33 cellular contexts compared by ENCODE assay signal in genomic region chr7:75830978-75831377, GRCh38. TPM values are rescaled to one million over a fixed set of nuclear protein-coding genes. Genes with fewer than 3 reads are reported as not detected.
"Had no signal": no experiment of that assay in that cellular context is flagged by ENCODE, and none has a peak within 500 bp of the region (broad histone marks: within the 10 kb centered on the region; RNA-seq: fewer than 3 reads in every experiment).

No MANE protein-coding gene starts in this region.

- H3K79me2 ChIP-seq: parathyroid adenoma had no signal

- H3K4me2 ChIP-seq: neural progenitor cell had no signal

- H3K36me3 Mint-ChIP-seq: naive thymus-derived CD4-positive, alpha-beta T cell; natural killer cell; neural progenitor cell; stimulated activated effector memory CD8-positive, alpha-beta T cell treated with anti-CD3 and anti-CD28 coated beads, Interleukin-12 subunit alpha, Interleukin-12 subunit beta, amount 100 ng/mL, for 72 hours; type B pancreatic cell had no signal

- H3K9ac ChIP-seq: neural progenitor cell, parathyroid adenoma had no signal

- H3K9me3 Mint-ChIP-seq: naive thymus-derived CD4-positive, alpha-beta T cell; natural killer cell; nephron; neural progenitor cell; stimulated activated effector memory CD8-positive, alpha-beta T cell treated with anti-CD3 and anti-CD28 coated beads, Interleukin-12 subunit alpha, Interleukin-12 subunit beta, amount 100 ng/mL, for 72 hours; stimulated activated naive CD8-positive, alpha-beta T cell treated with anti-CD3 and anti-CD28 coated beads, Interleukin-15, amount 100 ng/mL, for 72 hours; type B pancreatic cell had no signal

- H3K4me3 ChIP-seq: neural progenitor cell, ovary, psoas muscle, skin epidermis, suprapubic skin, testis, tibial artery, transverse colon, upper lobe of right lung, uterus had no signal

- H3K27ac Mint-ChIP-seq: naive thymus-derived CD4-positive, alpha-beta T cell; natural killer cell; nephron; neural progenitor cell; progenitor cell of endocrine pancreas; stimulated activated effector memory CD8-positive, alpha-beta T cell treated with anti-CD3 and anti-CD28 coated beads, Interleukin-12 subunit alpha, Interleukin-12 subunit beta, amount 100 ng/mL, for 72 hours; stimulated activated naive CD8-positive, alpha-beta T cell treated with anti-CD3 and anti-CD28 coated beads, Interleukin-15, amount 100 ng/mL, for 72 hours; type B pancreatic cell had no signal

- DNase-seq: naive thymus-derived CD4-positive, alpha-beta T cell; natural killer cell; occipital lobe; ovary; posterior cingulate gyrus; psoas muscle; right cardiac atrium; stimulated activated CD4-positive, alpha-beta T cell treated with anti-CD3 and anti-CD28 coated beads, Interleukin-15, amount 100 ng/mL, for 24 hours; stimulated activated CD4-positive, alpha-beta T cell treated with anti-CD3 and anti-CD28 coated beads, Interleukin-2, amount 100 ng/mL, for 24 hours; stimulated activated CD4-positive, alpha-beta T cell treated with anti-CD3 and anti-CD28 coated beads, Interleukin-2, amount 100 ng/mL, for 48 hours; stimulated activated CD4-positive, alpha-beta T cell treated with anti-CD3 and anti-CD28 coated beads, Interleukin-4, amount 100 ng/mL, for 24 hours; stimulated activated naive CD4-positive, alpha-beta T cell; stimulated activated naive CD8-positive, alpha-beta T cell treated with anti-CD3 and anti-CD28 coated beads, Interleukin-15, amount 100 ng/mL, for 72 hours; stimulated activated naive CD8-positive, alpha-beta T cell treated with anti-CD3 and anti-CD28 coated beads, Interleukin-15, Interleukin-2, amounts not matched to agents 100 U/mL and 50 U/mL, for 24 hours; substantia nigra; testis; tibial artery; transverse colon; upper lobe of right lung; uterus had no signal

- H3K27me3 ChIP-seq: ovary, suprapubic skin, testis, tibial artery, transverse colon, upper lobe of right lung, uterus had no signal

- H3K4me1 ChIP-seq: neural progenitor cell, parathyroid adenoma, psoas muscle, suprapubic skin, testis, tibial artery, transverse colon, upper lobe of right lung, uterus had no signal

- ATAC-seq: naive thymus-derived CD4-positive, alpha-beta T cell; natural killer cell; psoas muscle; right cardiac atrium; sciatic nerve; stimulated activated effector memory CD8-positive, alpha-beta T cell treated with anti-CD3 and anti-CD28 coated beads, Interleukin-12 subunit alpha, Interleukin-12 subunit beta, amount 100 ng/mL, for 72 hours; stimulated activated naive CD8-positive, alpha-beta T cell treated with anti-CD3 and anti-CD28 coated beads, Interleukin-15, amount 100 ng/mL, for 72 hours; stimulated activated naive CD8-positive, alpha-beta T cell treated with anti-CD3 and anti-CD28 coated beads, Interleukin-15, Interleukin-2, amounts not matched to agents 100 U/mL and 50 U/mL, for 24 hours; upper lobe of right lung had no signal

- H3K4me3 Mint-ChIP-seq: naive thymus-derived CD4-positive, alpha-beta T cell; natural killer cell; nephron; neural progenitor cell; stimulated activated effector memory CD8-positive, alpha-beta T cell treated with anti-CD3 and anti-CD28 coated beads, Interleukin-12 subunit alpha, Interleukin-12 subunit beta, amount 100 ng/mL, for 72 hours; stimulated activated naive CD8-positive, alpha-beta T cell treated with anti-CD3 and anti-CD28 coated beads, Interleukin-15, amount 100 ng/mL, for 72 hours; type B pancreatic cell had no signal

- H2AFZ ChIP-seq: neural progenitor cell, parathyroid adenoma had no signal

- H3K27me3 Mint-ChIP-seq: progenitor cell of endocrine pancreas had no signal

- H3K36me3 ChIP-seq: neural progenitor cell, ovary, suprapubic skin, tibial artery, transverse colon, upper lobe of right lung, uterus had no signal

- H3K9me3 ChIP-seq: ovary, psoas muscle, suprapubic skin, testis, tibial artery, transverse colon, upper lobe of right lung, uterus had no signal

- H3K4me1 Mint-ChIP-seq: naive thymus-derived CD4-positive, alpha-beta T cell; natural killer cell; nephron; stimulated activated effector memory CD8-positive, alpha-beta T cell treated with anti-CD3 and anti-CD28 coated beads, Interleukin-12 subunit alpha, Interleukin-12 subunit beta, amount 100 ng/mL, for 72 hours; stimulated activated naive CD8-positive, alpha-beta T cell treated with anti-CD3 and anti-CD28 coated beads, Interleukin-15, amount 100 ng/mL, for 72 hours had no signal

- H3K27ac ChIP-seq: neural progenitor cell, ovary, parathyroid adenoma, psoas muscle, skin epidermis, suprapubic skin, testis, tibial artery, transverse colon, upper lobe of right lung, uterus had no signal

RNA-seq across cellular contexts. Expression of gene CCL24, which starts 17.4 kb away (rescaled TPM):
- total RNA-seq: naive thymus-derived CD4-positive, alpha-beta T cell; natural killer cell; occipital lobe; osteoblast; progenitor cell of endocrine pancreas; psoas muscle; renal cortical epithelial cell; right cardiac atrium; testis; urinary bladder; uterus had no signal
- polyA plus RNA-seq: naive thymus-derived CD4-positive, alpha-beta T cell; neural cell; psoas muscle; right cardiac atrium; urinary bladder had no signal

RNA-seq across cellular contexts. Expression of gene CCL26, which starts 59.0 kb away (rescaled TPM):
- total RNA-seq: naive thymus-derived CD4-positive, alpha-beta T cell; natural killer cell; occipital lobe; progenitor cell of endocrine pancreas; psoas muscle; renal cortical epithelial cell; suprapubic skin; transverse colon; uterus had no signal
- polyA plus RNA-seq: naive thymus-derived CD4-positive, alpha-beta T cell; neural cell had no signal
